Comparison of ENCODE assay signal across 18 cellular contexts in the genomic region with DNA sequence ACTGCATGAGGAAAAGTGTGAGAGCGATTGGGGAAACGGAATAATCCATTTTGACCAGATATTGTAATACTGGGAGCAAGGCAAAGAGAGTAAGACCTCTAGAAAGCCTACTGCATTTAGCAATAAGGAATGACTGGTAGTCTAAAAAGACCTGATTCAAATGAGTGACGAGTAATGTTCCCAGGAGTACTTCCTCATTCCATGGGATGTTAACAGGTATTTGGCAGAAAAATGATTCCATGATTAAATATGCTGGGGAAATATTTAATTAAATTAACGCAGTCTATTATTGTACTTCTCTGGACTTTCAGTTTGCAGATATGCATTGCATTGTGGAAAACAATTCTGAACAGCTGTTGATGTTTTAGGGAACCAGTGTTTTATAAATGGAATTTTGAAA.
DNase-seq lines count a peak whose midpoint lies in the region; ATAC-seq, FAIRE-seq and TF ChIP-seq lines count a peak whose summit lies in the region.
"Had no signal": no experiment of that assay in that cellular context is flagged by ENCODE, and none has a peak within 500 bp of the region (broad histone marks: within the 10 kb centered on the region; RNA-seq: fewer than 3 reads in every experiment).

No MANE protein-coding gene starts in this region.

- TF ChIP-seq CTCF in SK-N-SH (IDR thresholded peaks at IDR 0.05) (no peak), pancreas (IDR thresholded peaks at IDR 0.05) (no peak), right atrium auricular region (IDR thresholded peaks at IDR 0.05) (no peak)

- H3K4me1 ChIP-seq in SK-N-SH (ENCODE audit: control insufficient read depth in 1 of 2, insufficient read depth in 2 of 2, low read depth in 1 of 2, low read length in 1 of 2), result peaks cover 0 to 3% of the 10 kb centered on the region in 2 experiments; a peak in 1 of 4 replicates
- no peaks in the 10 kb centered on the region for H3K4me1 ChIP-seq in pancreas
- H3K4me1 ChIP-seq in right atrium auricular region, result no peaks in the 10 kb centered on the region

- no peaks in the 10 kb centered on the region for H3F3A ChIP-seq in SK-N-SH (replicated peaks; ENCODE audit: insufficient read depth)

- no peak for TF ChIP-seq RAD21 in SK-N-SH (IDR thresholded peaks at IDR 0.05; ENCODE audit: low read length)

- POLR2A ChIA-PET in SK-N-SH (lab: Yijun Ruan, JAX), result no interaction called here

- WGBS in SK-N-SH (ENCODE audit: low lambda C conversion rate), result 77% methylated on average over 4 of the region's 4 CpGs
- 32 to 42% methylated on average over 4 of the region's 4 CpGs for WGBS in pancreas, 2 donors

- intact Hi-C loops in pancreas (cut with DNase I), result loop anchor here in 2 of 3 donors (5.0 to 10.0 kb wide), 3 partner anchors 227 to 492 kb away; no protein-coding TSS in a partner anchor

- no peaks in the 10 kb centered on the region for H3K9me3 ChIP-seq in SK-N-SH
- H3K9me3 ChIP-seq in pancreas, result no peaks in the 10 kb centered on the region
- no peaks in the 10 kb centered on the region for H3K9me3 ChIP-seq in right atrium auricular region

- H3K27me3 ChIP-seq in SK-N-SH (ENCODE audit: insufficient read depth) (no peaks in the 10 kb centered on the region), pancreas (no peaks in the 10 kb centered on the region), right atrium auricular region (no peaks in the 10 kb centered on the region)
- H3K27me3 ChIP-seq: BLaER1 treated with 17β-estradiol and CSF1 and Interleukin-3, amounts not matched to agents 10 nM and 100 nM had no signal

- H3K27ac ChIP-seq in SK-N-SH (ENCODE audit: low read depth in 2 of 2, low read length in 1 of 2), result no peak overlapping the region
- H3K27ac ChIP-seq in pancreas, result peak overlapping the region in 2 of 4 donors; percentile 44 to 57
- H3K27ac ChIP-seq in right atrium auricular region, result no peak overlapping the region
- H3K27ac ChIP-seq: BLaER1 treated with 17β-estradiol and CSF1 and Interleukin-3, amounts not matched to agents 10 nM and 100 nM; GM23248 had no signal

- FAIRE-seq in pancreas (lab: Jason Lieb, UNC), result no peak
- FAIRE-seq: GM12878, GM18507, H54, HepG2, HTR-8/SVneo had no signal

- peak; percentile 19 for DNase-seq in HPDE6-E6E7 (ENCODE audit: extremely low spot score)
- DNase-seq in SK-N-SH, result no peak
- no peak for DNase-seq in pancreas
- DNase-seq in NCI-H446 (lab: John Stamatoyannopoulos, UW), result no peak
- no peak for DNase-seq in SHP77 treated with DMSO at 0.1 percent for 48 hours (lab: John Stamatoyannopoulos, UW)
- no peak for DNase-seq in NCI-H2227 treated with DMSO at 0.1 percent for 48 hours (lab: John Stamatoyannopoulos, UW)
- no peak for DNase-seq in right atrium auricular region (ENCODE audit: low spot score)
- DNase-seq: ACHN; CD4-positive, CD25-positive, alpha-beta regulatory T cell; DMS 273 treated with DMSO at 0.1 percent for 48 hours; GM23248 had no signal

- 0 out of 2 replicates have a peak overlapping the region, but pooled peaks have one; percentile 0 for H2AFZ ChIP-seq in SK-N-SH (ENCODE audit: low read depth)
- H2AFZ ChIP-seq: GM23248 had no signal

- no peak overlapping the region for H3K9ac ChIP-seq in SK-N-SH
- H3K9ac ChIP-seq: BLaER1 treated with 17β-estradiol and CSF1 and Interleukin-3, amounts not matched to agents 10 nM and 100 nM; GM23248 had no signal

- H3K79me2 ChIP-seq in SK-N-SH (ENCODE audit: insufficient read depth), result no peaks in the 10 kb centered on the region

- ATAC-seq in esophagus mucosa (peak; percentile 38), pancreas (peak; percentile 31 to 71 (median 55))
- ATAC-seq: GM12878, HepG2 had no signal

- no peak for TF ChIP-seq EP300 in SK-N-SH (IDR thresholded peaks at IDR 0.05; ENCODE audit: borderline replicate concordance in 1 of 2, low read depth in 1 of 2, low read length in 1 of 2)

- H3K4me2 ChIP-seq in SK-N-SH, result no peak overlapping the region
- H3K4me2 ChIP-seq: BLaER1 treated with 17β-estradiol and CSF1 and Interleukin-3, amounts not matched to agents 10 nM and 100 nM had no signal

- H3K4me3 ChIP-seq in SK-N-SH (ENCODE audit: low read depth in 2 of 2, low read length in 1 of 2), result no peak overlapping the region
- no peak overlapping the region for H3K4me3 ChIP-seq in pancreas
- H3K4me3 ChIP-seq in right atrium auricular region, result no peak overlapping the region
- H3K4me3 ChIP-seq: BLaER1 treated with 17β-estradiol and CSF1 and Interleukin-3, amounts not matched to agents 10 nM and 100 nM; GM12878; GM23248 had no signal

- no peaks in the 10 kb centered on the region for H4K20me1 ChIP-seq in SK-N-SH (ENCODE audit: insufficient read depth)
- H4K20me1 ChIP-seq: BLaER1 treated with 17β-estradiol and CSF1 and Interleukin-3, amounts not matched to agents 10 nM and 100 nM had no signal

- CTCF ChIA-PET in SK-N-SH (lab: Yijun Ruan, JAX), result interaction anchor here (1.0 to 18.1 kb wide), 6 partner anchors 10 to 227 kb away, joined by 3 to 477 read pairs (median 26); no protein-coding TSS in a partner anchor

- H3K36me3 ChIP-seq in SK-N-SH (replicated peaks in 1 of 2; ENCODE audit: control insufficient read depth in 1 of 2, insufficient read depth in 2 of 2, low read length in 1 of 2) (no peaks in the 10 kb centered on the region), pancreas (no peaks in the 10 kb centered on the region), right atrium auricular region (no peaks in the 10 kb centered on the region)
- H3K36me3 ChIP-seq: BLaER1 treated with 17β-estradiol and CSF1 and Interleukin-3, amounts not matched to agents 10 nM and 100 nM had no signal

- no peaks in the 10 kb centered on the region for H3K9me2 ChIP-seq in SK-N-SH

TF ChIP-seq in SK-N-SH, 30 proteins besides CTCF, POLR2A, EP300 and RAD21:
- TF ChIP-seq RXRA (IDR thresholded peaks at IDR 0.05; ENCODE audit: borderline replicate concordance, low read depth) (no peak), ELF1 (IDR thresholded peaks at IDR 0.05) (0 out of 2 replicates have a peak, but pooled peaks have one; percentile 13)
TF ChIP-seq in SK-N-SH: peak in this region for 1.
